In the genomic region with DNA sequence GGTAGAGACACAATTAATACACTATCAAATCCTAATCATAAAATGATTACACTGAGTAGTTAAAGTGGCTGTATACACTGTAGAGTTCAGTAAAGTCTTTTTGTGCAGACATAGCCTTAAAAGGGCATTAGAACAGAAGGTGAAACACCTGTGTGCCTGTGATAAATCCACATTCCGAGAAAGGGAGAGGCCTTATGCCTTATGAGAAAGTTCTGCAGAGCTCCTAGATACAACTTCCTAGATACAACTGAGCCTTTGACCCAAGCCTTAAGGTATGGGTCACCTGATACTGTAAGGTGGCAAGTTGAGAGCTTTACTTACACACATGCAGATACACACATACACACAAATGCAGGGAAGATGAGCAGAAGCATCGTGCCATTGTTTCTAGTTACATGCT, we compare ENCODE assay signal across 18 cellular contexts. TPM values are rescaled to one million over a fixed set of nuclear protein-coding genes. Genes with fewer than 3 reads are reported as not detected.
"Had no signal": no experiment of that assay in that cellular context is flagged by ENCODE, and none has a peak within 500 bp of the region (broad histone marks: within the 10 kb centered on the region; RNA-seq: fewer than 3 reads in every experiment).

No MANE protein-coding gene starts in this region.

- FAIRE-seq: endometrium, kidney had no signal

- H3K36me3 Mint-ChIP-seq: activated naive CD8-positive, alpha-beta T cell treated with anti-CD3 and anti-CD28 coated beads, Interleukin-2, amount 10 ng/mL, durations not matched to agents 7 days and 5 days had no signal

- ATAC-seq: activated CD4-positive, alpha-beta T cell treated with anti-CD3 and anti-CD28 coated beads for 36 hours; natural killer cell treated with Interleukin-12 subunit alpha and Interleukin-12 subunit beta and Interleukin-15 and Interleukin-18, amount 100 ng/mL, for 72 hours; stimulated activated naive CD8-positive, alpha-beta T cell treated with anti-CD3 and anti-CD28 coated beads, Interleukin-15, amount 100 ng/mL, for 72 hours had no signal

- H3K27me3 ChIP-seq: cardiac muscle cell, uterus had no signal

- H3K36me3 ChIP-seq: cardiac muscle cell, esophagus squamous epithelium, uterus, WERI-Rb-1 had no signal

- H3K4me1 Mint-ChIP-seq: activated CD4-positive, alpha-beta memory T cell treated with anti-CD3 and anti-CD28 coated beads, Interleukin-2, amount 10 ng/mL, durations not matched to agents 7 days and 5 days; activated CD4-positive, alpha-beta T cell treated with anti-CD3 and anti-CD28 coated beads for 36 hours; activated naive CD8-positive, alpha-beta T cell treated with anti-CD3 and anti-CD28 coated beads, Interleukin-2, amount 10 ng/mL, durations not matched to agents 7 days and 5 days had no signal

- H3K4me1 ChIP-seq: esophagus squamous epithelium, uterus had no signal

- H3K4me3 ChIP-seq: cardiac muscle cell, esophagus squamous epithelium, uterus had no signal

- H3K27ac Mint-ChIP-seq: activated CD4-positive, alpha-beta memory T cell treated with anti-CD3 and anti-CD28 coated beads, Interleukin-2, amount 10 ng/mL, durations not matched to agents 7 days and 5 days; activated CD4-positive, alpha-beta T cell treated with anti-CD3 and anti-CD28 coated beads for 36 hours; activated naive CD8-positive, alpha-beta T cell treated with anti-CD3 and anti-CD28 coated beads, Interleukin-2, amount 10 ng/mL, durations not matched to agents 7 days and 5 days; dendritic cell treated with granulocyte-macrophage colony-stimulating factor and Interleukin-4, amounts not matched to agents 40 ng/mL and 50 ng/mL, for 4 days; natural killer cell treated with Interleukin-12 subunit alpha and Interleukin-12 subunit beta and Interleukin-15 and Interleukin-18, amount 100 ng/mL, for 72 hours; stimulated activated naive CD8-positive, alpha-beta T cell treated with anti-CD3 and anti-CD28 coated beads, Interleukin-15, amount 100 ng/mL, for 72 hours had no signal

- H3K9me3 ChIP-seq: esophagus squamous epithelium, uterus had no signal

- H3K4me3 Mint-ChIP-seq: activated CD4-positive, alpha-beta memory T cell treated with anti-CD3 and anti-CD28 coated beads, Interleukin-2, amount 10 ng/mL, durations not matched to agents 7 days and 5 days; activated CD4-positive, alpha-beta T cell treated with anti-CD3 and anti-CD28 coated beads for 36 hours; activated naive CD8-positive, alpha-beta T cell treated with anti-CD3 and anti-CD28 coated beads, Interleukin-2, amount 10 ng/mL, durations not matched to agents 7 days and 5 days; dendritic cell treated with granulocyte-macrophage colony-stimulating factor and Interleukin-4, amounts not matched to agents 40 ng/mL and 50 ng/mL, for 4 days; natural killer cell treated with Interleukin-12 subunit alpha and Interleukin-12 subunit beta and Interleukin-15 and Interleukin-18, amount 100 ng/mL, for 72 hours; stimulated activated naive CD8-positive, alpha-beta T cell treated with anti-CD3 and anti-CD28 coated beads, Interleukin-15, amount 100 ng/mL, for 72 hours had no signal

- H3K9me3 Mint-ChIP-seq: activated CD4-positive, alpha-beta memory T cell treated with anti-CD3 and anti-CD28 coated beads, Interleukin-2, amount 10 ng/mL, durations not matched to agents 7 days and 5 days; activated naive CD8-positive, alpha-beta T cell treated with anti-CD3 and anti-CD28 coated beads, Interleukin-2, amount 10 ng/mL, durations not matched to agents 7 days and 5 days; dendritic cell treated with granulocyte-macrophage colony-stimulating factor and Interleukin-4, amounts not matched to agents 40 ng/mL and 50 ng/mL, for 4 days; natural killer cell treated with Interleukin-12 subunit alpha and Interleukin-12 subunit beta and Interleukin-15 and Interleukin-18, amount 100 ng/mL, for 72 hours; stimulated activated naive CD8-positive, alpha-beta T cell treated with anti-CD3 and anti-CD28 coated beads, Interleukin-15, amount 100 ng/mL, for 72 hours had no signal

- DNase-seq: activated CD4-positive, alpha-beta memory T cell treated with anti-CD3 and anti-CD28 coated beads, Interleukin-2, amount 10 ng/mL, durations not matched to agents 7 days and 5 days; activated CD4-positive, alpha-beta T cell treated with anti-CD3 and anti-CD28 coated beads for 36 hours; activated naive CD8-positive, alpha-beta T cell treated with anti-CD3 and anti-CD28 coated beads, Interleukin-2, amount 10 ng/mL, durations not matched to agents 7 days and 5 days; aorta; esophagus squamous epithelium; foreskin melanocyte; head of caudate nucleus; kidney; occipital lobe; stimulated activated CD4-positive, alpha-beta T cell treated with anti-CD3 and anti-CD28 coated beads, Interleukin-4, amount 100 ng/mL, for 4 hours; stimulated activated naive CD8-positive, alpha-beta T cell treated with anti-CD3 and anti-CD28 coated beads, Interleukin-15, amount 100 ng/mL, for 72 hours; T-helper 1 cell; uterus; WERI-Rb-1 had no signal

- H3K27ac ChIP-seq: cardiac muscle cell, esophagus squamous epithelium, uterus, WERI-Rb-1 had no signal

RNA-seq across cellular contexts. Expression of a gene that starts 6.3 kb away (rescaled TPM):
- total RNA-seq: activated CD4-positive, alpha-beta memory T cell treated with anti-CD3 and anti-CD28 coated beads, Interleukin-2, amount 10 ng/mL, durations not matched to agents 7 days and 5 days had no signal
